In the genomic region with DNA sequence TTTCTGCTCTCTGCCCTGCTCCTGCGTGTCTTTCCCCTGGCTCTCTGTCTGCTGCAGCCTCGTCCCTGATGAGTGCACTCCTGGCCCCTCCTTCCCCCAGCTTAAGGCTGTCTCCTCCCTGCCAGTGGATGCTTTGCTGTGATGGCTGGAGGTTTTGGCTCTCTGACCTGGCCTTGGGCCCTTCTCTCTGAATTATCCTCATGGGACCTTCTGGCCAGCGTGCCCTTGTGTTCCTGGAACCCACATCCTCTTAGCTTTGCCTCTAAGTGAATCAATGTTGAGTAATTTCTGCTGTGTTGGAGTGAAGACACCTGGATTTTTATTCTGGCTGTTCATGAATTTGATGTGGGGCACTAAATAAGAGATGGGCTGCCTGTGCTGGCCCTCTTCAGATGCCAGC, we compare ENCODE assay signal across 17 cellular contexts. TPM values are rescaled to one million over a fixed set of nuclear protein-coding genes. Genes with fewer than 3 reads are reported as not detected.
DNase-seq lines count a peak whose midpoint lies in the region; ATAC-seq, FAIRE-seq and TF ChIP-seq lines count a peak whose summit lies in the region.
"Had no signal": no experiment of that assay in that cellular context is flagged by ENCODE, and none has a peak within 500 bp of the region (broad histone marks: within the 10 kb centered on the region; RNA-seq: fewer than 3 reads in every experiment).

No MANE protein-coding gene starts in this region.

- 32% methylated on average over 3 of the region's 3 CpGs for WGBS in esophagus muscularis mucosa

- peaks cover 23 to 47% (median 39%) of the 10 kb centered on the region in 4 donors for H3K4me1 ChIP-seq in esophagus muscularis mucosa
- H3K4me1 ChIP-seq in tibial artery, result peaks cover 0 to 48% (median 22%) of the 10 kb centered on the region in 4 donors
- H3K4me1 ChIP-seq: pancreas had no signal

- H3K9me3 ChIP-seq in esophagus muscularis mucosa (no peaks in the 10 kb centered on the region), tibial artery (no peaks in the 10 kb centered on the region)
- H3K9me3 ChIP-seq: pancreas had no signal

- DNase-seq in LHCN-M2 (ENCODE audit: low read depth), result peak; percentile 91
- DNase-seq in esophagus muscularis mucosa (ENCODE audit: extremely low spot score), result no peak
- DNase-seq in medulla oblongata (ENCODE audit: extremely low spot score), result peak; percentile 35
- peak; percentile 84 to 92 for DNase-seq in tibial artery
- no peak for DNase-seq in D721Med (ENCODE audit: insufficient read length, low spot score)
- DNase-seq in nucleus accumbens (lab: John Stamatoyannopoulos, UW), result no peak
- no peak for DNase-seq in dorsolateral prefrontal cortex
- DNase-seq: activated CD8-positive, alpha-beta memory T cell treated with anti-CD3 and anti-CD28 coated beads for 24 hours; activated naive CD4-positive, alpha-beta T cell treated with anti-CD3 and anti-CD28 coated beads, Interleukin-2, amount 10 ng/mL, durations not matched to agents 7 days and 5 days; H9; kidney glomerular epithelial cell; NCI-H1436 treated with DMSO at 0.1 percent for 48 hours; NCI-H526 treated with DMSO at 0.1 percent for 48 hours had no signal

- TF ChIP-seq CTCF in esophagus muscularis mucosa (IDR thresholded peaks at IDR 0.05) (no peak), tibial artery (IDR thresholded peaks at IDR 0.05) (no peak), D721Med (IDR thresholded peaks at IDR 0.05; ENCODE audit: insufficient read depth, missing control alignments) (no peak), dorsolateral prefrontal cortex (IDR thresholded peaks at IDR 0.05 in 54 of 56, conservative IDR thresholded peaks at IDR 0.05 in 2 of 56; ENCODE audit: low read depth in 1 of 56, partially characterized antibody in 56 of 56) (no peak)

- no peak for FAIRE-seq in D721Med (lab: Jason Lieb, UNC)
- FAIRE-seq: colon, frontal cortex, pancreas had no signal

- H3K27me3 ChIP-seq in esophagus muscularis mucosa (no peaks in the 10 kb centered on the region), tibial artery (no peaks in the 10 kb centered on the region), dorsolateral prefrontal cortex (peaks cover 0 to 5% (median 0%) of the 10 kb centered on the region in 45 donors)

- no peak for TF ChIP-seq POLR2A in esophagus muscularis mucosa (IDR thresholded peaks at IDR 0.05; ENCODE audit: low read depth)

- H3K4me3 ChIP-seq in esophagus muscularis mucosa (peak overlapping the region in 3 of 4 donors; percentile 5 to 29 (median 21)), tibial artery (peak overlapping the region in 1 of 2 donors; percentile 22), dorsolateral prefrontal cortex (no peak overlapping the region)
- H3K4me3 ChIP-seq: pancreas had no signal

- no peak for TF ChIP-seq EP300 in esophagus muscularis mucosa (IDR thresholded peaks at IDR 0.05)

- no peak for ATAC-seq in HG02970 (IDR thresholded peaks at IDR 0.05; ENCODE audit: low FRiP score, unreplicated experiment)

- H3K27ac ChIP-seq in esophagus muscularis mucosa (replicated peaks in 1 of 4) (peak overlapping the region; percentile 59 to 72 (median 68)), tibial artery (peak overlapping the region; percentile 63 to 73), dorsolateral prefrontal cortex (no peak overlapping the region)
- H3K27ac ChIP-seq: pancreas had no signal

- intact Hi-C loops in esophagus muscularis mucosa (cut with DNase I), result no loop called here
- intact Hi-C loops in tibial artery (cut with DNase I; ENCODE audit: low total_unique reads), result no loop called here
- intact Hi-C loops in dorsolateral prefrontal cortex (cut with DNase I), result no loop called here

- H3K36me3 ChIP-seq in esophagus muscularis mucosa, result no peaks in the 10 kb centered on the region
- H3K36me3 ChIP-seq in tibial artery, result no peaks in the 10 kb centered on the region
- H3K36me3 ChIP-seq: pancreas had no signal

RNA-seq across cellular contexts. Expression of gene TNFAIP8L3, which starts 9.8 kb away (rescaled TPM):
- total RNA-seq in LHCN-M2 (2014; rRNA removed) (141 and 162 TPM in 2 replicates), esophagus muscularis mucosa (10 to 100 TPM; 13.4 to 26.4 (median 15.6) TPM), dorsolateral prefrontal cortex (10 to 100 TPM in 99 of 120 experiments, 1 to 10 TPM in 21; 5.9 to 24.3 (median 13.6) TPM)
- 18.4 TPM for polyA plus RNA-seq in LHCN-M2 (2012)

Comparison
In these comparisons a context has a peak if more than half of its experiments do, and no peak if none do; other contexts are left out.
1. DNase-seq: peak in LHCN-M2 (single experiment), medulla oblongata (single experiment) and tibial artery (2 of 2); none in esophagus muscularis mucosa (single experiment), D721Med (single experiment), nucleus accumbens (0 of 56) and dorsolateral prefrontal cortex (0 of 10).
2. H3K27ac ChIP-seq: peak in esophagus muscularis mucosa (4 of 4) and tibial artery (2 of 2); none in dorsolateral prefrontal cortex (0 of 59).
3. H3K4me3 ChIP-seq: peak in esophagus muscularis mucosa (3 of 4); none in dorsolateral prefrontal cortex (0 of 59).